In the genomic region with DNA sequence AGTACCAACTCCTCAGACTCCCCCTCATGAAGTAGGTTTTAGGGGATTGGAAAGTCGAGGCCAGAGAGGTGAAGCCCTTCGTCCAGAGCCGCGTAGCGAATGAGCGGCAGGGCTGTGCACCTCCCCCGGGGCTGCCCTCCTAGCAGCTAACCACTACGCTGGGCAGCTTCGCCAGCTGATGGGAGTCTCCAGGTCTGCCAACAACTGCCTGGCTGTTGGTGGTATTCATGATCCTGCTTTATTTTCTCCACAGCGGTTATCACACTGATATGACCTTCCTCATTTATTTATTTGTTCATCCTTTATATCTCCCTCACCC, we compare ENCODE assay signal across 8 cellular contexts. TPM values are rescaled to one million over a fixed set of nuclear protein-coding genes. Genes with fewer than 3 reads are reported as not detected.
DNase-seq lines count a peak whose midpoint lies in the region; ATAC-seq, FAIRE-seq and TF ChIP-seq lines count a peak whose summit lies in the region.

No MANE protein-coding gene starts in this region.

- no peaks in the 10 kb centered on the region for H3K9me3 Mint-ChIP-seq in progenitor cell of endocrine pancreas (ENCODE audit: low read depth)

- no peak for ATAC-seq in HG03108 (IDR thresholded peaks at IDR 0.05; ENCODE audit: unreplicated experiment)

- H3K9me3 ChIP-seq in Peyer's patch: no peaks in the 10 kb centered on the region

- no peaks in the 10 kb centered on the region for H3K27me3 ChIP-seq in Peyer's patch

- H3K4me1 Mint-ChIP-seq in progenitor cell of endocrine pancreas (ENCODE audit: low read depth): peaks cover 17% of the 10 kb centered on the region

- peak overlapping the region; percentile 93 for H3K27ac Mint-ChIP-seq in progenitor cell of endocrine pancreas

- H3K4me3 Mint-ChIP-seq in progenitor cell of endocrine pancreas (ENCODE audit: low read depth): peak overlapping the region; percentile 77

- H3K27me3 Mint-ChIP-seq in progenitor cell of endocrine pancreas: peaks cover 19% of the 10 kb centered on the region

- peak overlapping the region in 1 of 4 donors; percentile 82 for H3K27ac ChIP-seq in Peyer's patch

- no peak for FAIRE-seq in frontal cortex (lab: Jason Lieb, UNC)

- no peak for TF ChIP-seq POLR2A in Peyer's patch (IDR thresholded peaks at IDR 0.05)

- no peaks in the 10 kb centered on the region for H3K36me3 ChIP-seq in Peyer's patch

- TF ChIP-seq CTCF in GM12864 (IDR thresholded peaks at IDR 0.05; ENCODE audit: low read depth, low read length, missing control alignments) (no peak), Peyer's patch (IDR thresholded peaks at IDR 0.05) (no peak), fibroblast of mammary gland (conservative IDR thresholded peaks at IDR 0.05; ENCODE audit: control insufficient read depth, insufficient read depth, low read depth, low read length) (no peak), progenitor cell of endocrine pancreas (IDR thresholded peaks at IDR 0.05; ENCODE audit: unreplicated experiment) (no peak)

- peak overlapping the region; percentile 80 for H3K4me3 ChIP-seq in GM12864 (ENCODE audit: low read depth, low read length)
- H3K4me3 ChIP-seq in Peyer's patch: peak overlapping the region; percentile 55 to 75 (median 66)
- H3K4me3 ChIP-seq in fibroblast of mammary gland (ENCODE audit: control insufficient read depth, low read depth, low read length): peak overlapping the region; percentile 47

- DNase-seq in GM12864 (ENCODE audit: low read depth) (no peak), Peyer's patch (no peak), fibroblast of mammary gland (ENCODE audit: low read depth) (no peak), progenitor cell of endocrine pancreas (ENCODE audit: low spot score, unreplicated experiment) (no peak), NCI-H2029 (lab: John Stamatoyannopoulos, UW) (no peak), HCEC 1CT (no peak), frontal cortex (ENCODE audit: low spot score in 2 of 2) (no peak)

- peaks cover 0 to 14% (median 3%) of the 10 kb centered on the region in 4 donors for H3K4me1 ChIP-seq in Peyer's patch

- no peaks in the 10 kb centered on the region for H3K36me3 Mint-ChIP-seq in progenitor cell of endocrine pancreas (ENCODE audit: insufficient read depth)

RNA-seq across cellular contexts. Expression of gene NETO2, which starts 0.8 kb away (rescaled TPM):
- total RNA-seq in Peyer's patch: 1 to 10 TPM; 1.7 to 9.9 (median 5.7) TPM
- total RNA-seq in progenitor cell of endocrine pancreas: 54.5 and 55.2 TPM in 2 replicates
- total RNA-seq in frontal cortex: 169 TPM
